In genomic region chr4:154549894-154550790, GRCh38 we compare ENCODE assay signal across 8 cellular contexts. TPM values are rescaled to one million over a fixed set of nuclear protein-coding genes. Genes with fewer than 3 reads are reported as not detected.
DNase-seq lines count a peak whose midpoint lies in the region; ATAC-seq and TF ChIP-seq lines count a peak whose summit lies in the region.

PLRG1 (minus strand) TSS chr4:154550400; CDS start chr4:154550308, 92 bp downstream.

- peaks cover 25% of the 10 kb centered on the region for H3K4me1 Mint-ChIP-seq in activated T-cell treated with anti-CD3 and anti-CD28 coated beads, Interleukin-2, amount 50 U/mL, for 24 hours (ENCODE audit: low read depth)

- no peak for TF ChIP-seq CTCF in epithelial cell of proximal tubule (conservative IDR thresholded peaks at IDR 0.05; ENCODE audit: low read depth, low read length)

- peak; percentile 97 for ATAC-seq in GM21717 (IDR thresholded peaks at IDR 0.05; ENCODE audit: unreplicated experiment)

- in situ Hi-C loops in KBM-7 (cut with MboI; ENCODE audit: low pct_unique_long_range_greater_than_20kb, low sequenced_read_pairs): no loop called here

- H3K4me3 ChIP-seq in epithelial cell of proximal tubule (ENCODE audit: low read depth, low read length): peak within 1 kb of the TSS; percentile 76

- peak within 1 kb of the TSS; percentile 97 for H3K4me3 Mint-ChIP-seq in activated T-cell treated with anti-CD3 and anti-CD28 coated beads, Interleukin-2, amount 50 U/mL, for 24 hours

- peak; percentile 96 for DNase-seq in DMS53 (lab: John Stamatoyannopoulos, UW)
- DNase-seq in KBM-7: peak; percentile 96
- peak; percentile 98 for DNase-seq in activated T-cell treated with anti-CD3 and anti-CD28 coated beads, Interleukin-2, amount 50 U/mL, for 24 hours
- DNase-seq in epithelial cell of proximal tubule (ENCODE audit: low read depth): peak; percentile 46
- peak; percentile 97 for DNase-seq in mucosa of gallbladder (ENCODE audit: low spot score)
- DNase-seq in stimulated activated CD8-positive, alpha-beta memory T cell treated with anti-CD3 and anti-CD28 coated beads, Interleukin-4, amount 100 ng/mL, for 4 hours (ENCODE audit: low read depth in 2 of 2, low spot score in 1 of 2): peak; percentile 91 to 92

- peak within 1 kb of the TSS; percentile 97 for H3K27ac Mint-ChIP-seq in activated T-cell treated with anti-CD3 and anti-CD28 coated beads, Interleukin-2, amount 50 U/mL, for 24 hours

- H3K27me3 Mint-ChIP-seq in activated T-cell treated with anti-CD3 and anti-CD28 coated beads, Interleukin-2, amount 50 U/mL, for 24 hours: no peaks in the 10 kb centered on the region

- H3K9me3 Mint-ChIP-seq in activated T-cell treated with anti-CD3 and anti-CD28 coated beads, Interleukin-2, amount 50 U/mL, for 24 hours: no peaks in the 10 kb centered on the region

- H3K36me3 Mint-ChIP-seq in activated T-cell treated with anti-CD3 and anti-CD28 coated beads, Interleukin-2, amount 50 U/mL, for 24 hours (ENCODE audit: low read depth): peaks cover 46% of the 10 kb centered on the region

TF ChIP-seq in PFSK-1, 5 proteins besides CTCF, POLR2A, EP300 and RAD21:
- TF ChIP-seq TAF1 (IDR thresholded peaks at IDR 0.05; ENCODE audit: borderline replicate concordance, insufficient read depth, low read length) (peak; percentile 84; the same call in 1 of the 2 replicates), SIN3A (IDR thresholded peaks at IDR 0.05; ENCODE audit: borderline replicate concordance, insufficient read depth, low read length) (0 out of 2 replicates have a peak, but pooled peaks have one; percentile 27), POLR2AphosphoS5 (IDR thresholded peaks at IDR 0.05; ENCODE audit: low read depth, low read length) (peak; percentile 92), FOXP2 (optimal IDR thresholded peaks at IDR 0.05; ENCODE audit: borderline replicate concordance, extremely low read depth, extremely low read length, insufficient read depth) (no peak)
- TF ChIP-seq, protein P1, sequence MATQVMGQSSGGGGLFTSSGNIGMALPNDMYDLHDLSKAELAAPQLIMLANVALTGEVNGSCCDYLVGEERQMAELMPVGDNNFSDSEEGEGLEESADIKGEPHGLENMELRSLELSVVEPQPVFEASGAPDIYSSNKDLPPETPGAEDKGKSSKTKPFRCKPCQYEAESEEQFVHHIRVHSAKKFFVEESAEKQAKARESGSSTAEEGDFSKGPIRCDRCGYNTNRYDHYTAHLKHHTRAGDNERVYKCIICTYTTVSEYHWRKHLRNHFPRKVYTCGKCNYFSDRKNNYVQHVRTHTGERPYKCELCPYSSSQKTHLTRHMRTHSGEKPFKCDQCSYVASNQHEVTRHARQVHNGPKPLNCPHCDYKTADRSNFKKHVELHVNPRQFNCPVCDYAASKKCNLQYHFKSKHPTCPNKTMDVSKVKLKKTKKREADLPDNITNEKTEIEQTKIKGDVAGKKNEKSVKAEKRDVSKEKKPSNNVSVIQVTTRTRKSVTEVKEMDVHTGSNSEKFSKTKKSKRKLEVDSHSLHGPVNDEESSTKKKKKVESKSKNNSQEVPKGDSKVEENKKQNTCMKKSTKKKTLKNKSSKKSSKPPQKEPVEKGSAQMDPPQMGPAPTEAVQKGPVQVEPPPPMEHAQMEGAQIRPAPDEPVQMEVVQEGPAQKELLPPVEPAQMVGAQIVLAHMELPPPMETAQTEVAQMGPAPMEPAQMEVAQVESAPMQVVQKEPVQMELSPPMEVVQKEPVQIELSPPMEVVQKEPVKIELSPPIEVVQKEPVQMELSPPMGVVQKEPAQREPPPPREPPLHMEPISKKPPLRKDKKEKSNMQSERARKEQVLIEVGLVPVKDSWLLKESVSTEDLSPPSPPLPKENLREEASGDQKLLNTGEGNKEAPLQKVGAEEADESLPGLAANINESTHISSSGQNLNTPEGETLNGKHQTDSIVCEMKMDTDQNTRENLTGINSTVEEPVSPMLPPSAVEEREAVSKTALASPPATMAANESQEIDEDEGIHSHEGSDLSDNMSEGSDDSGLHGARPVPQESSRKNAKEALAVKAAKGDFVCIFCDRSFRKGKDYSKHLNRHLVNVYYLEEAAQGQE (IDR thresholded peaks at IDR 0.05; ENCODE audit: insufficient read depth in 1 of 2, low read depth in 2 of 2, low read length in 2 of 2): no peak

RNA-seq across cellular contexts. Expression of gene PLRG1, which starts in this region (rescaled TPM):
- 51.8 TPM for polyA plus RNA-seq in PFSK-1 (2012; ENCODE audit: insufficient read length, low read depth)
- total RNA-seq in epithelial cell of proximal tubule (54.0 and 94.4 TPM in 2 replicates), mucosa of gallbladder (61.8 TPM)

Comparison
In these comparisons a context has a peak if more than half of its experiments do, and no peak if none do; other contexts are left out.
1. Peak in every context shown above with its lines: DNase-seq, ATAC-seq and H3K4me3 ChIP-seq.
2. DNase-seq: peak in every context shown above with its lines; median percentile 98 in activated T-cell treated with anti-CD3 and anti-CD28 coated beads, Interleukin-2, amount 50 U/mL, for 24 hours; 97 in mucosa of gallbladder; 96 in DMS53; 96 in KBM-7; 92 in stimulated activated CD8-positive, alpha-beta memory T cell treated with anti-CD3 and anti-CD28 coated beads, Interleukin-4, amount 100 ng/mL, for 4 hours; 46 in epithelial cell of proximal tubule.